Comparison of ENCODE assay signal across 20 cellular contexts in the genomic region with DNA sequence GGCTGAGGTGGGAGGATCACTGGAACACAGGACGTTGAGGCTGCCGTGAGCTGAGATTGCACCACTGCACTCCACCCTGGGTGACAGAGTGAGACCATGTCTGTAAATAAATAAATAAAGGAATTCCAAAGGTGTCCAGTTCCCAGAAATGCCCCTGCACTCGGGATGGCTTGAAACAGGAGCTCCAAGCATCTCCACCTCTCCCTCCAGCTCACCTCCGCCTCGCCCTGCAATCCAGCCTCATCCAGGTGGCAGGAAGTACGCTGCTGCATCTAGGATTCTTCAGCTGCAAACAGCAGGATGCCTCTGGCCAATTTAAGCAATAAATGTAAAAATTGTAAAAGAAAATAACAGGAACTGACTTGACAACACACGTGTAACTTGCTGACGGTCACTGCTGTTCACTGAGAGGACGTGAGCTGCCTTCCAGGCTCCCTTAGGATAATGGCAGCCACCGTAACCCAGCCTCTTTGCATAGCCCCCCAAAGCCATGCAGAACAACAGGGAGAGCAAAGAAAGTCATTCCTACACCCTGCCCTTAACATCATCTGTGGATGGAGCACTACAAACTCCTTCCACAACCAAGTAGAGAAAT. TPM values are rescaled to one million over a fixed set of nuclear protein-coding genes. Genes with fewer than 3 reads are reported as not detected.
"Had no signal": no experiment of that assay in that cellular context is flagged by ENCODE, and none has a peak within 500 bp of the region (broad histone marks: within the 10 kb centered on the region; RNA-seq: fewer than 3 reads in every experiment).

No MANE protein-coding gene starts in this region.

- H3K4me3 Mint-ChIP-seq: activated CD4-positive, alpha-beta T cell treated with anti-CD3 and anti-CD28 coated beads, Interleukin-2, amount 10 ng/mL, durations not matched to agents 24 days and 14 days; activated CD8-positive, alpha-beta T cell treated with anti-CD3 and anti-CD28 coated beads for 36 hours; activated naive CD4-positive, alpha-beta T cell treated with anti-CD3 and anti-CD28 coated beads, Interleukin-2, amount 50 U/mL, for 24 hours; activated T-helper 17 cell treated with anti-CD3 and anti-CD28 coated beads, Interleukin-2, amount 50 U/mL, for 72 hours; mesothelial cell of epicardium; natural killer cell treated with Interleukin-12 subunit alpha and Interleukin-12 subunit beta and Interleukin-15 and Interleukin-18, amount 100 ng/mL, for 72 hours; stimulated activated naive CD8-positive, alpha-beta T cell treated with anti-CD3 and anti-CD28 coated beads, Interleukin-15, Interleukin-2, amounts not matched to agents 100 ng/mL and 50 ng/mL, for 24 hours; type B pancreatic cell had no signal

- H3K4me1 ChIP-seq: foreskin keratinocyte, parathyroid adenoma had no signal

- H3K4me3 ChIP-seq: lung had no signal

- H3K9me3 ChIP-seq: neutrophil had no signal

- H3K36me3 ChIP-seq: neutrophil had no signal

- H3K4me1 Mint-ChIP-seq: activated CD4-positive, alpha-beta T cell treated with anti-CD3 and anti-CD28 coated beads, Interleukin-2, amount 10 ng/mL, durations not matched to agents 24 days and 14 days; activated naive CD4-positive, alpha-beta T cell treated with anti-CD3 and anti-CD28 coated beads, Interleukin-2, amount 50 U/mL, for 24 hours; activated T-helper 17 cell treated with anti-CD3 and anti-CD28 coated beads, Interleukin-2, amount 50 U/mL, for 72 hours had no signal

- H3K27ac Mint-ChIP-seq: activated CD4-positive, alpha-beta T cell treated with anti-CD3 and anti-CD28 coated beads, Interleukin-2, amount 10 ng/mL, durations not matched to agents 24 days and 14 days; activated CD8-positive, alpha-beta T cell treated with anti-CD3 and anti-CD28 coated beads for 36 hours; activated naive CD4-positive, alpha-beta T cell treated with anti-CD3 and anti-CD28 coated beads, Interleukin-2, amount 50 U/mL, for 24 hours; activated T-helper 17 cell treated with anti-CD3 and anti-CD28 coated beads, Interleukin-2, amount 50 U/mL, for 72 hours; mesothelial cell of epicardium; natural killer cell treated with Interleukin-12 subunit alpha and Interleukin-12 subunit beta and Interleukin-15 and Interleukin-18, amount 100 ng/mL, for 72 hours; stimulated activated naive CD8-positive, alpha-beta T cell treated with anti-CD3 and anti-CD28 coated beads, Interleukin-15, Interleukin-2, amounts not matched to agents 100 ng/mL and 50 ng/mL, for 24 hours; type B pancreatic cell had no signal

- H3K36me3 Mint-ChIP-seq: mesothelial cell of epicardium, type B pancreatic cell had no signal

- H3K79me2 ChIP-seq: parathyroid adenoma had no signal

- H3K9ac ChIP-seq: parathyroid adenoma had no signal

- DNase-seq: activated CD4-positive, alpha-beta T cell treated with anti-CD3 and anti-CD28 coated beads, Interleukin-2, amount 10 ng/mL, durations not matched to agents 24 days and 14 days; activated CD8-positive, alpha-beta T cell treated with anti-CD3 and anti-CD28 coated beads for 36 hours; activated T-cell treated with anti-CD3 and anti-CD28 coated beads, Interleukin-2, amount 50 U/mL, for 1 hour; foreskin keratinocyte; glutamatergic neuron; hippocampal formation had no signal

- H3K27ac ChIP-seq: foreskin keratinocyte, neutrophil, parathyroid adenoma had no signal

- ATAC-seq: activated CD8-positive, alpha-beta T cell treated with anti-CD3 and anti-CD28 coated beads for 36 hours; activated T-helper 17 cell treated with anti-CD3 and anti-CD28 coated beads, Interleukin-2, amount 50 U/mL, for 72 hours; foreskin keratinocyte; left lobe of liver; natural killer cell treated with Interleukin-12 subunit alpha and Interleukin-12 subunit beta and Interleukin-15 and Interleukin-18, amount 100 ng/mL, for 72 hours had no signal

- H3K9me3 Mint-ChIP-seq: activated CD8-positive, alpha-beta T cell treated with anti-CD3 and anti-CD28 coated beads for 36 hours; activated naive CD4-positive, alpha-beta T cell treated with anti-CD3 and anti-CD28 coated beads, Interleukin-2, amount 50 U/mL, for 24 hours; activated T-helper 17 cell treated with anti-CD3 and anti-CD28 coated beads, Interleukin-2, amount 50 U/mL, for 72 hours; natural killer cell treated with Interleukin-12 subunit alpha and Interleukin-12 subunit beta and Interleukin-15 and Interleukin-18, amount 100 ng/mL, for 72 hours; stimulated activated naive CD8-positive, alpha-beta T cell treated with anti-CD3 and anti-CD28 coated beads, Interleukin-15, Interleukin-2, amounts not matched to agents 100 ng/mL and 50 ng/mL, for 24 hours; type B pancreatic cell had no signal

- FAIRE-seq: islet of Langerhans had no signal

- H2AFZ ChIP-seq: parathyroid adenoma had no signal

RNA-seq across cellular contexts. Expression of a gene that starts 11.4 kb away (rescaled TPM):
- total RNA-seq: activated CD4-positive, alpha-beta T cell treated with anti-CD3 and anti-CD28 coated beads, Interleukin-2, amount 10 ng/mL, durations not matched to agents 24 days and 14 days; activated T-helper 17 cell treated with anti-CD3 and anti-CD28 coated beads, Interleukin-2, amount 50 U/mL, for 72 hours; epithelial cell of proximal tubule; left lobe of liver; natural killer cell treated with Interleukin-12 subunit alpha and Interleukin-12 subunit beta and Interleukin-15 and Interleukin-18, amount 100 ng/mL, for 72 hours; T-helper 2 cell treated with Interferon-gamma antibody and Interleukin-4, amounts not matched to agents 100 ng/mL and 5 ng/mL, for 36 hours had no signal
- polyA plus RNA-seq: fibroblast of lung had no signal
